Comparison of ENCODE assay signal across 13 cellular contexts in the genomic region with DNA sequence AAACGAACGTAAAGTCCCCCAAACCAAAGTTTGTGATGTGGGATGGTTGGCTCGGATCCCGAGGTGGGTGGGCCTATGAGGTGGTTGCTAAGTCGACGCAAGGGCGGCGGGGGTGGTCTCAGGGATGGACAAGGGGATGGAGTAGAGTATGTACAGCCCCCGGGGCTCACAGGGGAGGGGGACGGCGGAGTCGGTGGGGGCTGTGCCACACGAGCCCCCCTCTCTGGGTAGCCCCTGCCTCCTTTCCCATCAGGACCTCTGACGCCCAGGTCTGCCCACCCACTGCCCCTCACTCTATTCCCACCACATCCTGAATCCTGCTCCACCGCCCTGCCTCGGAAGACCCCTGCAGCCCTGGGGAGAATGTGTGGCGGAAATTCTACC. TPM values are rescaled to one million over a fixed set of nuclear protein-coding genes. Genes with fewer than 3 reads are reported as not detected.
"Had no signal": no experiment of that assay in that cellular context is flagged by ENCODE, and none has a peak within 500 bp of the region (broad histone marks: within the 10 kb centered on the region; RNA-seq: fewer than 3 reads in every experiment).

No MANE protein-coding gene starts in this region.

- H3K4me1 ChIP-seq: adrenal gland, foreskin keratinocyte, thyroid gland had no signal

- FAIRE-seq: endometrium had no signal

- H3K4me1 Mint-ChIP-seq: central memory CD8-positive, alpha-beta T cell; memory B cell had no signal

- H3K4me3 ChIP-seq: adrenal gland, esophagus squamous epithelium, thyroid gland had no signal

- H3K4me3 Mint-ChIP-seq: central memory CD8-positive, alpha-beta T cell; memory B cell; nephron; T-helper 2 cell treated with Interferon-gamma antibody and Interleukin-4, amounts not matched to agents 5 μg/mL and 100 μg/mL, for 36 hours had no signal

- H3K9me3 ChIP-seq: adrenal gland, esophagus squamous epithelium, thyroid gland had no signal

- H3K27me3 Mint-ChIP-seq: central memory CD8-positive, alpha-beta T cell had no signal

- H3K9me3 Mint-ChIP-seq: activated T-helper 2 cell treated with anti-CD3 and anti-CD28 coated beads, Interferon-gamma antibody, Interleukin-2, Interleukin-4, amounts not matched to agents 10 μg/mL and 5 μg/mL and 100 μg/mL, durations not matched to agents 14 hours and 24 hours and 36 hours; central memory CD8-positive, alpha-beta T cell; memory B cell; nephron; T-helper 2 cell treated with Interferon-gamma antibody and Interleukin-4, amounts not matched to agents 5 μg/mL and 100 μg/mL, for 36 hours had no signal

- DNase-seq: activated naive CD4-positive, alpha-beta T cell treated with anti-CD3 and anti-CD28 coated beads, Interleukin-2, amount 50 U/mL, for 16 hours; dermis blood vessel endothelial cell; esophagus squamous epithelium; foreskin keratinocyte; SW 1271; thyroid gland had no signal

- H3K27ac ChIP-seq: foreskin keratinocyte, thyroid gland had no signal

- H3K27ac Mint-ChIP-seq: activated T-helper 2 cell treated with anti-CD3 and anti-CD28 coated beads, Interferon-gamma antibody, Interleukin-2, Interleukin-4, amounts not matched to agents 10 μg/mL and 5 μg/mL and 100 μg/mL, durations not matched to agents 14 hours and 24 hours and 36 hours; memory B cell; T-helper 2 cell treated with Interferon-gamma antibody and Interleukin-4, amounts not matched to agents 5 μg/mL and 100 μg/mL, for 36 hours had no signal

- H3K27me3 ChIP-seq: adrenal gland, esophagus squamous epithelium, foreskin keratinocyte, thyroid gland had no signal

RNA-seq across cellular contexts. Expression of a gene that starts 15.2 kb away (rescaled TPM):
- total RNA-seq: activated T-helper 2 cell treated with anti-CD3 and anti-CD28 coated beads, Interferon-gamma antibody, Interleukin-2, Interleukin-4, amounts not matched to agents 10 μg/mL and 5 μg/mL and 100 μg/mL, durations not matched to agents 14 hours and 24 hours and 36 hours had no signal
